1 cellular context compared by ENCODE assay signal in the genomic region with DNA sequence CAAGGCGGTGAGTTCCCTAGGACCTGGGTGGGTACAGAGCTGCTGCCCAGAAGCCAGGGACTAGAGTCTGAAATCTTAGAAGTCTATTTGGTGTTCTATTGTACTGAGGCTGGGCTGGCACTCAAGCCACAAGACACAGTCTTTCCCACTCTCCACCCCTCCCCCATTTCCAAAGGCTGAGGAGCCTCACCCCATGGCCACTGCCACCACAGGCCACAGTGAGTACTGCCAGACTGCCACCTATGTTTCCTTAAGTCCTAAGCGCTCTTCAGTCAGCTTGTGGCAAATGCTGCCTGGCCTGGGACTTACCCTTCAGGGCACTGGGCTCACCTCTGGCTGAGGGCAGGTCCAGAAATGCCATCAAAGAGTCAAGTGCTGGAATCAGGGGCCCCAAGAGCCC.
TF ChIP-seq lines count a peak whose summit lies in the region.

No MANE protein-coding gene starts in this region.

TF ChIP-seq in GM23338, 12 proteins besides CTCF, POLR2A, EP300 and RAD21 (continued from another document):
- TF ChIP-seq, protein P1, sequence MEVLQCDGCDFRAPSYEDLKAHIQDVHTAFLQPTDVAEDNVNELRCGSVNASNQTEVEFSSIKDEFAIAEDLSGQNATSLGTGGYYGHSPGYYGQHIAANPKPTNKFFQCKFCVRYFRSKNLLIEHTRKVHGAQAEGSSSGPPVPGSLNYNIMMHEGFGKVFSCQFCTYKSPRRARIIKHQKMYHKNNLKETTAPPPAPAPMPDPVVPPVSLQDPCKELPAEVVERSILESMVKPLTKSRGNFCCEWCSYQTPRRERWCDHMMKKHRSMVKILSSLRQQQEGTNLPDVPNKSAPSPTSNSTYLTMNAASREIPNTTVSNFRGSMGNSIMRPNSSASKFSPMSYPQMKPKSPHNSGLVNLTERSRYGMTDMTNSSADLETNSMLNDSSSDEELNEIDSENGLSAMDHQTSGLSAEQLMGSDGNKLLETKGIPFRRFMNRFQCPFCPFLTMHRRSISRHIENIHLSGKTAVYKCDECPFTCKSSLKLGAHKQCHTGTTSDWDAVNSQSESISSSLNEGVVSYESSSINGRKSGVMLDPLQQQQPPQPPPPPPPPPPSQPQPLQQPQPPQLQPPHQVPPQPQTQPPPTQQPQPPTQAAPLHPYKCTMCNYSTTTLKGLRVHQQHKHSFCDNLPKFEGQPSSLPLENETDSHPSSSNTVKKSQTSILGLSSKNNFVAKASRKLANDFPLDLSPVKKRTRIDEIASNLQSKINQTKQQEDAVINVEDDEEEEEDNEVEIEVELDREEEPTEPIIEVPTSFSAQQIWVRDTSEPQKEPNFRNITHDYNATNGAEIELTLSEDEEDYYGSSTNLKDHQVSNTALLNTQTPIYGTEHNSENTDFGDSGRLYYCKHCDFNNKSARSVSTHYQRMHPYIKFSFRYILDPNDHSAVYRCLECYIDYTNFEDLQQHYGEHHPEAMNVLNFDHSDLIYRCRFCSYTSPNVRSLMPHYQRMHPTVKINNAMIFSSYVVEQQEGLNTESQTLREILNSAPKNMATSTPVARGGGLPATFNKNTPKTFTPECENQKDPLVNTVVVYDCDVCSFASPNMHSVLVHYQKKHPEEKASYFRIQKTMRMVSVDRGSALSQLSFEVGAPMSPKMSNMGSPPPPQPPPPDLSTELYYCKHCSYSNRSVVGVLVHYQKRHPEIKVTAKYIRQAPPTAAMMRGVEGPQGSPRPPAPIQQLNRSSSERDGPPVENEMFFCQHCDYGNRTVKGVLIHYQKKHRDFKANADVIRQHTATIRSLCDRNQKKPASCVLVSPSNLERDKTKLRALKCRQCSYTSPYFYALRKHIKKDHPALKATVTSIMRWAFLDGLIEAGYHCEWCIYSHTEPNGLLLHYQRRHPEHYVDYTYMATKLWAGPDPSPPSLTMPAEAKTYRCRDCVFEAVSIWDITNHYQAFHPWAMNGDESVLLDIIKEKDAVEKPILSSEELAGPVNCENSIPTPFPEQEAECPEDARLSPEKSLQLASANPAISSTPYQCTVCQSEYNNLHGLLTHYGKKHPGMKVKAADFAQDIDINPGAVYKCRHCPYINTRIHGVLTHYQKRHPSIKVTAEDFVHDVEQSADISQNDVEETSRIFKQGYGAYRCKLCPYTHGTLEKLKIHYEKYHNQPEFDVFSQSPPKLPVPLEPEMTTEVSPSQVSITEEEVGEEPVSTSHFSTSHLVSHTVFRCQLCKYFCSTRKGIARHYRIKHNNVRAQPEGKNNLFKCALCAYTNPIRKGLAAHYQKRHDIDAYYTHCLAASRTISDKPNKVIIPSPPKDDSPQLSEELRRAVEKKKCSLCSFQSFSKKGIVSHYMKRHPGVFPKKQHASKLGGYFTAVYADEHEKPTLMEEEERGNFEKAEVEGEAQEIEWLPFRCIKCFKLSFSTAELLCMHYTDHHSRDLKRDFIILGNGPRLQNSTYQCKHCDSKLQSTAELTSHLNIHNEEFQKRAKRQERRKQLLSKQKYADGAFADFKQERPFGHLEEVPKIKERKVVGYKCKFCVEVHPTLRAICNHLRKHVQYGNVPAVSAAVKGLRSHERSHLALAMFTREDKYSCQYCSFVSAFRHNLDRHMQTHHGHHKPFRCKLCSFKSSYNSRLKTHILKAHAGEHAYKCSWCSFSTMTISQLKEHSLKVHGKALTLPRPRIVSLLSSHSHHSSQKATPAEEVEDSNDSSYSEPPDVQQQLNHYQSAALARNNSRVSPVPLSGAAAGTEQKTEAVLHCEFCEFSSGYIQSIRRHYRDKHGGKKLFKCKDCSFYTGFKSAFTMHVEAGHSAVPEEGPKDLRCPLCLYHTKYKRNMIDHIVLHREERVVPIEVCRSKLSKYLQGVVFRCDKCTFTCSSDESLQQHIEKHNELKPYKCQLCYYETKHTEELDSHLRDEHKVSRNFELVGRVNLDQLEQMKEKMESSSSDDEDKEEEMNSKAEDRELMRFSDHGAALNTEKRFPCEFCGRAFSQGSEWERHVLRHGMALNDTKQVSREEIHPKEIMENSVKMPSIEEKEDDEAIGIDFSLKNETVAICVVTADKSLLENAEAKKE (CRISPR knock-in tag; IDR thresholded peaks at IDR 0.05), result no peak
- TF ChIP-seq POLR2AphosphoS5 (IDR thresholded peaks at IDR 0.05; ENCODE audit: low read depth), result no peak
